ENCODE assay signal across 8 cellular contexts in the genomic region with DNA sequence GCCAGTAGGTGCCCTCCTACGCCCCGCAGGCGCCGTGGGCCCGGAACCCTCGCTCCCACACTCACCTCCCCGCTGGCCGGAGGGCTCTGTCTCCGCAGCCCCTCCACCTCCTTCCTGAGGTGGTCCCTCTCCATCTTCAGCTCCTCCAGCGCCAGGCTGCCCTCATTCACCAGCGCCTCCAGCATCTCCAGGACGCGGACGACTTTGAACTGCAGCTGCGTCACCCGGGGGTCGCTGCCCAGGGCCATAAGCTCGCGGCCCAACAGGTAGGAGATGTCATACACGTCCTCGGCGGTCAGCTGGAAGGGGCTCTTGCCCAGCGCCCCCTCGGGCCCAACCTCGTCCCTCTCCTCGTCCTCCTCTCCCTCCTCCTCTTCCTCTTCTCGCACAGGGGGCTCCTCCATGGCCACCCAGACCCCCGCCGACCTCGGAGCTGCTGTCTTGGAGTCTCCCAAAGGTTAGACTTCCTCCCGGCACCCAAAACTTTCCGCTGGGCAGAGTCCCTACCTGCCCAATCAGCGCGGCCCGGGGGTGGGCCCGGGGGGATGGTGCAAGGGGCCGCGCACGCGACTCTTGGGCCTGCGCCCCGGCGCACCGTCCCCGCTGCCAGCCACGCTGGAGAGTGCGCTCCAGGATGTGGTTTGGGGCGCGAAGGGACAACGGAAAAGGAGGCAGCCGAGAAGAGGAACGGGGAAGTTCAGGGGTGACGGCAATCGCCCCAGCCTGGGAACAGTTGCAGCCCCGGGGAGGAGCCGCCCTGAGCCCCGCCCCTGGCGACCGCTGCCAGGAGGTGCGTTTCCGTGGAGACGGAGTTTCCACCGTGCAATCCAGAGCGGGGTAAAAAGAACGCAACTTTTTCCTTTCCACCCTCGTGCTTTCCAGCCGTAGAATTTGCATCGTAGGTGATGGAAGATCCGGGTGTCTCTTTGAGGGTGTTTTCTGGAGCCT. TPM values are rescaled to one million over a fixed set of nuclear protein-coding genes. Genes with fewer than 3 reads are reported as not detected.
DNase-seq lines count a peak whose midpoint lies in the region; FAIRE-seq and TF ChIP-seq lines count a peak whose summit lies in the region.

A gene with protein sequence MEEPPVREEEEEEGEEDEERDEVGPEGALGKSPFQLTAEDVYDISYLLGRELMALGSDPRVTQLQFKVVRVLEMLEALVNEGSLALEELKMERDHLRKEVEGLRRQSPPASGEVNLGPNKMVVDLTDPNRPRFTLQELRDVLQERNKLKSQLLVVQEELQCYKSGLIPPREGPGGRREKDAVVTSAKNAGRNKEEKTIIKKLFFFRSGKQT (minus strand): TSS at position 668 of the 948 bp plus-strand sequence. CDS start 264 bp downstream, at position 404.

- H3K27ac Mint-ChIP-seq in astrocyte (ENCODE audit: unreplicated experiment), result peak within 1 kb of the TSS; percentile 47

- H3K4me2 ChIP-seq in MM.1S (ENCODE audit: low read depth, low read length) (peak within 1 kb of the TSS; percentile 47), astrocyte (ENCODE audit: low read length) (peak within 1 kb of the TSS; percentile 95)

- H2AFZ ChIP-seq in MM.1S (ENCODE audit: low read length) (peak within 1 kb of the TSS; percentile 88), astrocyte (ENCODE audit: low read depth, low read length) (peak within 1 kb of the TSS; percentile 97)

- H3K79me2 ChIP-seq in MM.1S (ENCODE audit: low read length) (peaks cover 3% of the 10 kb centered on the region; the same call in 1 of the 2 replicates), astrocyte (ENCODE audit: insufficient read depth, low read length) (peaks cover 6% of the 10 kb centered on the region)

- no peaks in the 10 kb centered on the region for H3K4me1 Mint-ChIP-seq in astrocyte (ENCODE audit: low read depth, unreplicated experiment)

- H3K27ac ChIP-seq in MM.1S (ENCODE audit: low read length) (peak within 1 kb of the TSS; percentile 34; the same call in 1 of the 2 replicates), astrocyte (ENCODE audit: low read depth, low read length) (no peak within 1 kb of the TSS)

- no peaks in the 10 kb centered on the region for H3K9me2 ChIP-seq in MM.1S (replicated peaks; ENCODE audit: insufficient read depth, low read length)

- FAIRE-seq in astrocyte (lab: Jason Lieb, UNC), result no peak

- H3K9me3 Mint-ChIP-seq in astrocyte (ENCODE audit: unreplicated experiment), result no peaks in the 10 kb centered on the region

- H3K36me3 Mint-ChIP-seq in astrocyte (ENCODE audit: low read depth, unreplicated experiment), result no peaks in the 10 kb centered on the region

- peak within 1 kb of the TSS; percentile 88 for H3K4me3 ChIP-seq in GM12864 (ENCODE audit: low read depth, low read length)
- H3K4me3 ChIP-seq in MM.1S (ENCODE audit: low read length), result peak within 1 kb of the TSS; percentile 86
- peak within 1 kb of the TSS; percentile 72 for H3K4me3 ChIP-seq in astrocyte (ENCODE audit: insufficient read depth, low read depth, low read length)
- peak within 1 kb of the TSS; percentile 85 for H3K4me3 ChIP-seq in retinal pigment epithelial cell (ENCODE audit: low read length)

- TF ChIP-seq CTCF in GM12864 (IDR thresholded peaks at IDR 0.05; ENCODE audit: low read depth, low read length, missing control alignments) (no peak), MM.1S (IDR thresholded peaks at IDR 0.05; ENCODE audit: low read length) (no peak), astrocyte (IDR thresholded peaks at IDR 0.05; ENCODE audit: insufficient read depth, low read depth, low read length) (no peak), retinal pigment epithelial cell (conservative IDR thresholded peaks at IDR 0.05; ENCODE audit: low read depth, low read length) (no peak)

- peak; percentile 73 for DNase-seq in GM12864 (ENCODE audit: low read depth)
- DNase-seq in HCEC 1CT, result peak; percentile 87
- DNase-seq in MM.1S, result peak; percentile 49
- peak; percentile 91 for DNase-seq in T-helper 9 cell
- DNase-seq in astrocyte (ENCODE audit: low read depth), result peak; percentile 65
- DNase-seq in hypothalamus (lab: John Stamatoyannopoulos, UW), result peak in 50 of 51 donors; percentile 11 to 82 (median 56)
- DNase-seq in retinal pigment epithelial cell (ENCODE audit: low read depth), result no peak
- no peak for DNase-seq in NCI-H187 (lab: John Stamatoyannopoulos, UW)

- no peaks in the 10 kb centered on the region for H4K20me1 ChIP-seq in MM.1S (ENCODE audit: insufficient read depth, low read length)
- H4K20me1 ChIP-seq in astrocyte (ENCODE audit: insufficient read depth, low read length), result peaks cover 8% of the 10 kb centered on the region

- H3K27me3 Mint-ChIP-seq in astrocyte (ENCODE audit: low read depth, unreplicated experiment), result peaks cover 6% of the 10 kb centered on the region

- no peaks in the 10 kb centered on the region; the same call in 1 of the 2 replicates for H3F3A ChIP-seq in MM.1S (ENCODE audit: insufficient read depth, low read length)

- H3K9me3 ChIP-seq in MM.1S (replicated peaks; ENCODE audit: insufficient read depth, low read length) (no peaks in the 10 kb centered on the region), astrocyte (ENCODE audit: insufficient read depth, low read depth, low read length) (no peaks in the 10 kb centered on the region)

- H3K27me3 ChIP-seq in MM.1S (replicated peaks; ENCODE audit: insufficient read depth, low read length), result no peaks in the 10 kb centered on the region
- no peaks in the 10 kb centered on the region for H3K27me3 ChIP-seq in astrocyte (ENCODE audit: insufficient read depth, low read length)

- peak within 1 kb of the TSS; percentile 96 for H3K4me3 Mint-ChIP-seq in astrocyte (ENCODE audit: unreplicated experiment)

- H3K36me3 ChIP-seq in MM.1S (replicated peaks; ENCODE audit: insufficient read depth, low read length) (no peaks in the 10 kb centered on the region), astrocyte (ENCODE audit: insufficient read depth, low read length) (no peaks in the 10 kb centered on the region)

- H3K9ac ChIP-seq in MM.1S (ENCODE audit: low read length), result peak within 1 kb of the TSS; percentile 64
- peak within 1 kb of the TSS; percentile 77 for H3K9ac ChIP-seq in astrocyte (ENCODE audit: low read length)

- H3K4me1 ChIP-seq in MM.1S (ENCODE audit: low read length) (no peaks in the 10 kb centered on the region), astrocyte (ENCODE audit: insufficient read depth, low read length) (peaks cover 7% of the 10 kb centered on the region)

RNA-seq across cellular contexts. Expression of the gene that starts here (rescaled TPM):
- 1.4 TPM in 2 replicates for total RNA-seq in astrocyte

Comparison
In these comparisons a context has a peak if more than half of its experiments do, and no peak if none do; other contexts are left out.
1. DNase-seq: peak in GM12864 (single experiment), HCEC 1CT (single experiment), MM.1S (single experiment), T-helper 9 cell (single experiment), astrocyte (single experiment) and hypothalamus (50 of 51); none in retinal pigment epithelial cell (single experiment) and NCI-H187 (0 of 2).
2. Peak in every context shown above with its lines, with median percentiles within 50 percentile points of each other: H3K4me3 ChIP-seq.